Comparison of ENCODE assay signal across 9 cellular contexts in genomic region chr5:126988021-126988569, GRCh38. TPM values are rescaled to one million over a fixed set of nuclear protein-coding genes. Genes with fewer than 3 reads are reported as not detected.
DNase-seq lines count a peak whose midpoint lies in the region; ATAC-seq and TF ChIP-seq lines count a peak whose summit lies in the region.
"Had no signal": no experiment of that assay in that cellular context is flagged by ENCODE, and none has a peak within 500 bp of the region (broad histone marks: within the 10 kb centered on the region; RNA-seq: fewer than 3 reads in every experiment).

No MANE protein-coding gene starts in this region.

- no peaks in the 10 kb centered on the region for H3K9me3 Mint-ChIP-seq in type B pancreatic cell

- H3K27me3 ChIP-seq in BLaER1 treated with 17β-estradiol and CSF1 and Interleukin-3, amounts not matched to agents 10 nM and 100 nM, result no peaks in the 10 kb centered on the region

- H3K36me3 Mint-ChIP-seq in type B pancreatic cell, result no peaks in the 10 kb centered on the region

- no peak overlapping the region for H3K27ac Mint-ChIP-seq in type B pancreatic cell

- peaks cover 0 to 34% (median 18%) of the 10 kb centered on the region in 11 experiments; a peak in 16 of 22 replicates for H3K36me3 ChIP-seq in BLaER1 treated with 17β-estradiol and CSF1 and Interleukin-3, amounts not matched to agents 10 nM and 100 nM

- no peak overlapping the region for H3K4me3 Mint-ChIP-seq in type B pancreatic cell

- peaks cover 32 to 68% (median 59%) of the 10 kb centered on the region in 10 experiments for H3K4me1 ChIP-seq in BLaER1 treated with 17β-estradiol and CSF1 and Interleukin-3, amounts not matched to agents 10 nM and 100 nM

- ATAC-seq in GM19452 (IDR thresholded peaks at IDR 0.05; ENCODE audit: unreplicated experiment), result peak; percentile 93
- peak; percentile 93 for ATAC-seq in HG03196 (IDR thresholded peaks at IDR 0.05; ENCODE audit: unreplicated experiment)
- no peak for ATAC-seq in Right ventricle myocardium inferior

- peak overlapping the region in 9 of 10 experiments; percentile 3 to 48 (median 45); a peak in 14 of 20 replicates for H3K4me3 ChIP-seq in BLaER1 treated with 17β-estradiol and CSF1 and Interleukin-3, amounts not matched to agents 10 nM and 100 nM

- H3K9me3 ChIP-seq in BLaER1 treated with 17β-estradiol and CSF1 and Interleukin-3, amounts not matched to agents 10 nM and 100 nM (replicated peaks in 1 of 11), result peaks cover 14 to 32% (median 27%) of the 10 kb centered on the region in 11 experiments; a peak in 21 of 22 replicates

- peaks cover 0 to 11% (median 0%) of the 10 kb centered on the region in 11 experiments; a peak in 3 of 22 replicates for H4K20me1 ChIP-seq in BLaER1 treated with 17β-estradiol and CSF1 and Interleukin-3, amounts not matched to agents 10 nM and 100 nM

- H3K27ac ChIP-seq in BLaER1 treated with 17β-estradiol and CSF1 and Interleukin-3, amounts not matched to agents 10 nM and 100 nM, result peak overlapping the region; percentile 20 to 89 (median 81); a peak in 20 of 22 replicates

- DNase-seq in activated naive CD4-positive, alpha-beta T cell treated with anti-CD3 and anti-CD28 coated beads, Interleukin-2, amount 50 U/mL, for 16 hours, result peak; percentile 64
- DNase-seq in cardiac septum (ENCODE audit: low spot score) (no peak), type B pancreatic cell (ENCODE audit: extremely low spot score, unreplicated experiment) (no peak), Right ventricle myocardium inferior (ENCODE audit: missing footprints) (no peak), islet precursor cell (no peak)
- DNase-seq: NCI-H748 treated with DMSO at 0.1 percent for 48 hours had no signal

- H3K9ac ChIP-seq in BLaER1 treated with 17β-estradiol and CSF1 and Interleukin-3, amounts not matched to agents 10 nM and 100 nM, result peak overlapping the region in 9 of 11 experiments; percentile 4 to 80 (median 63); a peak in 17 of 22 replicates

- no peaks in the 10 kb centered on the region for H3K27me3 Mint-ChIP-seq in type B pancreatic cell

- intact Hi-C loops in cardiac septum (cut with DNase I), result no loop called here
- intact Hi-C loops in Right ventricle myocardium inferior (cut with DNase I), result no loop called here

- TF ChIP-seq CTCF in type B pancreatic cell (conservative IDR thresholded peaks at IDR 0.05), result no peak

- H3K4me2 ChIP-seq in BLaER1 treated with 17β-estradiol and CSF1 and Interleukin-3, amounts not matched to agents 10 nM and 100 nM, result peak overlapping the region; percentile 63 to 89 (median 82)

- peaks cover 8% of the 10 kb centered on the region for H3K4me1 Mint-ChIP-seq in type B pancreatic cell (ENCODE audit: unreplicated experiment)

RNA-seq across cellular contexts. Expression of gene MARCHF3, which starts 42.3 kb away (rescaled TPM):
- total RNA-seq in cardiac septum (61.0 TPM), type B pancreatic cell (ENCODE audit: low replicate concordance) (4.9 and 5.9 TPM in 2 replicates), Right ventricle myocardium inferior (30.1 TPM)
